8 cellular contexts compared by ENCODE assay signal in genomic region chr3:193068365-193068764, GRCh38.
"Had no signal": no experiment of that assay in that cellular context is flagged by ENCODE, and none has a peak within 500 bp of the region (broad histone marks: within the 10 kb centered on the region; RNA-seq: fewer than 3 reads in every experiment).

No MANE protein-coding gene starts in this region.

- H3K9me3 ChIP-seq: HAP-1 had no signal

- H3K4me3 ChIP-seq: GM23248, GM23338, HAP-1 had no signal

- H3K27ac ChIP-seq: GM23248 had no signal

- H3K36me3 ChIP-seq: HAP-1 had no signal

- DNase-seq: GM23248, GOT3, H7, H9, HCEC 1CT, HFFc6 had no signal
